In the genomic region with DNA sequence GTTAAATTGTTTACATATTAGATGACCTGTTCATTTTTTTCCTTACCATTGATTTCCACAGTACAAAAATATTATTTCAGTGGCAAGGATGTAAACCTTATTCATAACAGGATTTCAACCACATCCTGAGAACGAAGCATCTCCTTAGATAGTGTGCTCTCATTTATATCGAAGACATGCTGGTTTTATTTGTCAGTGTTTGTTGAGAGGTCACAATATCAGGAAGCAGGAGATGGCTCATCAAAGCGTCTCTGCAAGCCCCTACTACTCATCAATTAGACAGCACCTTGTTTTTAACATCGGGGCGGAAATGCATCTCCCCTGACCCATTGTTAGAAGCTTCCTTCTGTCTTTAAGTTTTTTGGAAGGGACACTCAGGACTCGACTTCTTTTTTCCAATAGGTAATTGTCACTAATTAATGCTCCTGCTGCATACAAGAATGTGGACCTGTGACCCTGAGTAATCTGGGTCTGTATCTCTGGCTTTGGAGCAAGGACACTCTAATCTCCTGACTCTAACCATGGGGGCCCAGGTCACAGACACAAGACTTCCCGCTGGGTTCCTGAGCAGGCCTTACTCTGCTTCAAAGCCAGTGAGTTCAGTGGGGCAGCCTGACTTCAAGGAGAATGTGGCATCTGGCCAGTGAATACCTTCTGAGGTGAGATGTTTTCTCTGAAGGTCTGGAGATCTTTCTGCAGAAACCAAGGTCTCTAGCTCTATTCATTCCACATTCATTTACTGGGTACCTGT, we compare ENCODE assay signal across 17 cellular contexts. TPM values are rescaled to one million over a fixed set of nuclear protein-coding genes. Genes with fewer than 3 reads are reported as not detected.
"Had no signal": no experiment of that assay in that cellular context is flagged by ENCODE, and none has a peak within 500 bp of the region (broad histone marks: within the 10 kb centered on the region; RNA-seq: fewer than 3 reads in every experiment).

No MANE protein-coding gene starts in this region.

- H3K36me3 Mint-ChIP-seq: naive thymus-derived CD4-positive, alpha-beta T cell had no signal

- H3K9me3 Mint-ChIP-seq: central memory CD8-positive, alpha-beta T cell; effector memory CD8-positive, alpha-beta T cell; naive thymus-derived CD4-positive, alpha-beta T cell; nephron progenitor cell; stimulated activated naive CD8-positive, alpha-beta T cell treated with anti-CD3 and anti-CD28 coated beads, Interleukin-15, Interleukin-2, amounts not matched to agents 100 ng/mL and 50 ng/mL, for 24 hours had no signal

- ATAC-seq: effector memory CD8-positive, alpha-beta T cell; foreskin keratinocyte; left colon; naive thymus-derived CD4-positive, alpha-beta T cell had no signal

- H3K4me3 ChIP-seq: hepatocyte, smooth muscle cell, testis, transverse colon had no signal

- H3K4me1 Mint-ChIP-seq: central memory CD8-positive, alpha-beta T cell; naive thymus-derived CD4-positive, alpha-beta T cell had no signal

- H3K4me1 ChIP-seq: foreskin keratinocyte, testis, transverse colon had no signal

- H3K4me2 ChIP-seq: hepatocyte, smooth muscle cell had no signal

- H3K27ac Mint-ChIP-seq: effector memory CD8-positive, alpha-beta T cell; naive thymus-derived CD4-positive, alpha-beta T cell; nephron progenitor cell; stimulated activated naive CD8-positive, alpha-beta T cell treated with anti-CD3 and anti-CD28 coated beads, Interleukin-15, Interleukin-2, amounts not matched to agents 100 ng/mL and 50 ng/mL, for 24 hours had no signal

- H3K4me3 Mint-ChIP-seq: central memory CD8-positive, alpha-beta T cell; effector memory CD8-positive, alpha-beta T cell; naive thymus-derived CD4-positive, alpha-beta T cell; nephron progenitor cell; stimulated activated naive CD8-positive, alpha-beta T cell treated with anti-CD3 and anti-CD28 coated beads, Interleukin-15, Interleukin-2, amounts not matched to agents 100 ng/mL and 50 ng/mL, for 24 hours had no signal

- H2AFZ ChIP-seq: hepatocyte had no signal

- H3K79me2 ChIP-seq: hepatocyte had no signal

- H3K27me3 ChIP-seq: hepatocyte, neutrophil, testis, transverse colon had no signal

- H3K27ac ChIP-seq: foreskin keratinocyte, hepatocyte, neutrophil, testis, transverse colon had no signal

- DNase-seq: cortex of kidney; effector memory CD8-positive, alpha-beta T cell; erythroblast; foreskin keratinocyte; head of caudate nucleus; left colon; naive thymus-derived CD4-positive, alpha-beta T cell; nephron progenitor cell; right cardiac atrium; stimulated activated CD4-positive, alpha-beta T cell treated with anti-CD3 and anti-CD28 coated beads, Interleukin-2, amount 100 ng/mL, for 48 hours; testis; transverse colon had no signal

- H3K9me3 ChIP-seq: neutrophil, testis, transverse colon had no signal

- H3K36me3 ChIP-seq: neutrophil, transverse colon had no signal

RNA-seq across cellular contexts. Expression of gene MECOM, which starts 50.3 kb away (rescaled TPM):
- polyA plus RNA-seq: naive thymus-derived CD4-positive, alpha-beta T cell; smooth muscle cell had no signal
